In the genomic region with DNA sequence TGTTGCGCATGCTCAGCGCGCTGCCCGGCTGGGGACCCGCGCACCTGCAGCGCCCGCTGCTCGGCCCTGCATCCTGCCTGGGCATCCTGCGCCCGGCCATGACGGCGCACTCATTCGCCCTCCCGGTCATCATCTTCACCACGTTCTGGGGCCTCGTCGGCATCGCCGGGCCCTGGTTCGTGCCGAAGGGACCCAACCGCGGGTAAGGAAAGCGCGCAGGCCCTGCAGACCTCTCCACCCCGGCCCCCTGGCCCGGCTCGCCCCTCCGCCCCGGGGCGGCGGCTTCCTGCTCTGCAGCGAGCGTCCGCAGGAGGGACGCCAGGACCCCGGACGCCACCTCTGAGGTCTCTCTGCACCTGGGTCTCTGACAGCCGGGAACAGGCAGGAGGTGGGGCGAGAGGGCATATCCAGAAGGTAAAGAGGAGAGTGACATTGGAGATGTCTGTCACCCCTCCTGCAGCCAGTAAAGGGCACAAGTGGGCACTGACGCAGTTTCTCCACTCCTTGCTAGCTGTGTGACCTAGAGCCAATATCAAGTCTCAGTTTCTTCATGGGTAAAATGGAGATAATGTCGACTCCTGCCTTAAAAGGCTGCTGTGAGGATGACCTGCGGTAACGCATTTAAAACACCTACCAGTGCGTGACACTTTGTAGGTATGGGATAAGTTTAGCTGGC, we compare ENCODE assay signal across 8 cellular contexts. TPM values are rescaled to one million over a fixed set of nuclear protein-coding genes. Genes with fewer than 3 reads are reported as not detected.
DNase-seq lines count a peak whose midpoint lies in the region; ATAC-seq and TF ChIP-seq lines count a peak whose summit lies in the region.

ATP6V0E2 (plus strand) TSS at position 2 of the 676 bp plus-strand sequence; CDS start at position 99, 97 bp downstream.

- H3K27ac ChIP-seq in foreskin keratinocyte = peak within 1 kb of the TSS; percentile 6

- H3K4me3 Mint-ChIP-seq in progenitor cell of endocrine pancreas (ENCODE audit: low read depth) = peak within 1 kb of the TSS; percentile 81

- no peak for TF ChIP-seq CTCF in foreskin keratinocyte (conservative IDR thresholded peaks at IDR 0.05)
- peak; percentile 31 for TF ChIP-seq CTCF in progenitor cell of endocrine pancreas (IDR thresholded peaks at IDR 0.05; ENCODE audit: unreplicated experiment)

- H3K27ac Mint-ChIP-seq in progenitor cell of endocrine pancreas = peak within 1 kb of the TSS; percentile 91

- intact Hi-C loops in T-helper 1 cell treated with Interleukin-12 subunit alpha and Interleukin-12 subunit beta and Interleukin-4 antibody, amounts not matched to agents 30 ng/mL and 1 ng/mL, for 36 hours (cut with micrococcal nuclease) = loop anchor here (1.0 to 10.0 kb wide), 11 partner anchors 9 to 1353 kb away; partner anchors contain the start of genes ABCF2, TMUB1, ZNF775 and ZNF862

- ATAC-seq in HG02943 (IDR thresholded peaks at IDR 0.05; ENCODE audit: low read depth, unreplicated experiment) (peak; percentile 34), foreskin keratinocyte (no peak)

- H3K27me3 Mint-ChIP-seq in progenitor cell of endocrine pancreas = no peaks in the 10 kb centered on the region

- DNase-seq in T-helper 1 cell (no peak), SW480 (ENCODE audit: low spot score) (peak; percentile 18), foreskin keratinocyte (no peak), progenitor cell of endocrine pancreas (ENCODE audit: low spot score, unreplicated experiment) (no peak), dedifferentiated amniotic fluid mesenchymal stem cell (ENCODE audit: extremely low spot score) (no peak), DMS 273 treated with DMSO at 0.1 percent for 48 hours (lab: John Stamatoyannopoulos, UW) (no peak)

- no peaks in the 10 kb centered on the region for H3K4me1 ChIP-seq in foreskin keratinocyte

- H3K4me1 Mint-ChIP-seq in progenitor cell of endocrine pancreas (ENCODE audit: low read depth) = peaks cover 16% of the 10 kb centered on the region

- H3K36me3 Mint-ChIP-seq in progenitor cell of endocrine pancreas (ENCODE audit: insufficient read depth) = no peaks in the 10 kb centered on the region

- no peaks in the 10 kb centered on the region for H3K9me3 Mint-ChIP-seq in progenitor cell of endocrine pancreas (ENCODE audit: low read depth)

- H3K27me3 ChIP-seq in foreskin keratinocyte = no peaks in the 10 kb centered on the region

RNA-seq across cellular contexts. Expression of gene ATP6V0E2, which starts in this region (rescaled TPM):
- 62.9 and 63.6 TPM in 2 replicates for total RNA-seq in T-helper 1 cell treated with Interleukin-12 subunit alpha and Interleukin-12 subunit beta and Interleukin-4 antibody, amounts not matched to agents 30 ng/mL and 1 ng/mL, for 36 hours
- total RNA-seq in foreskin keratinocyte (4.2 and 10.4 TPM in 2 replicates), progenitor cell of endocrine pancreas (49.4 and 50.8 TPM in 2 replicates)
- 5.0 and 14.0 TPM in 2 replicates for polyA plus RNA-seq in foreskin keratinocyte
